Comparison of ENCODE assay signal across 15 cellular contexts in the genomic region with DNA sequence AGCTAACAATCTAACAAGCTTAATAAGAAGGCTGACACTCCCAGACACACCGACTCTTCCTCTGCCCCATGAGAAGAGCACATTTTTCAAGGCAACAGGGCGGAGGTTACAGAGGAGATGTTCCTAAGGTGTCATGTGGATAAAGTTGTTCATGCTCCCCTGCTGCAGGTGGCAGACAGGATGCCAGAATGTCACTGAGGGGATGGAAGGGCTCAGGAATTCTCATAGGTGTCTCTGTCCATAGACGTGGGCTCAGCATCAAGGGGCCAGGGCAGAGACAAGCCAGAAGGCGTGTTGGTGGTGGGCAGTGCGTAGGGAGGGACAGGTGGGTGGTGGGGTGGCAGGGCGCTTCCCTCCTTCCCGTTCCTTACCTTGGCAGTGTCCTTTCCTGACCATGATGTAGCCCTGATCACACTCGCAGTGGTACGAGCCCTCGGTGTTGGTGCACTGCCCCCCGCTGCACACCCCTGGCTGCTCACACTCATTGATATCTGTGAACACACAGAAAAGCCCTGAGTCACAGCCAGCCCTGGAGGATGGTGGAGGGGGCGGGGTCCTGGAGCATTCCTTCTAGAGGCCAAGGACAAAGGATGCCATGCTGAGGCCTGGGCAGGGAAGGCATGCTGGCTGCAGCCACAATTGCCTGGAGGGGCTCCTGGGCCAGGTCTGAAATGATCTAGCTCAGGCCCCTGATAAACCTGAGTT. TPM values are rescaled to one million over a fixed set of nuclear protein-coding genes. Genes with fewer than 3 reads are reported as not detected.
A peak's percentile ranks its signal among the peaks of the same experiment; 100 is the strongest.
DNase-seq lines count a peak whose midpoint lies in the region; ATAC-seq and TF ChIP-seq lines count a peak whose summit lies in the region.
"Had no signal": no experiment of that assay in that cellular context is flagged by ENCODE, and none has a peak within 500 bp of the region (broad histone marks: within the 10 kb centered on the region; RNA-seq: fewer than 3 reads in every experiment).

No MANE protein-coding gene starts in this region.

- TF ChIP-seq CTCF in breast epithelium (IDR thresholded peaks at IDR 0.05) (no peak), MCF 10A (IDR thresholded peaks at IDR 0.05; ENCODE audit: unreplicated experiment) (no peak), ascending aorta (IDR thresholded peaks at IDR 0.05) (no peak)

- H3K9me3 ChIP-seq in breast epithelium (no peaks in the 10 kb centered on the region), ascending aorta (no peaks in the 10 kb centered on the region), aorta (ENCODE audit: control insufficient read depth, low read length) (no peaks in the 10 kb centered on the region)
- H3K9me3 ChIP-seq: tibial artery had no signal

- no peak overlapping the region for H3K27ac Mint-ChIP-seq in MCF 10A (ENCODE audit: low read depth, unreplicated experiment)
- no peak overlapping the region for H3K27ac Mint-ChIP-seq in activated CD4-positive, alpha-beta T cell treated with anti-CD3 and anti-CD28 coated beads for 36 hours
- H3K27ac Mint-ChIP-seq: natural killer cell had no signal

- H3K4me3 ChIP-seq in breast epithelium (no peak overlapping the region), ascending aorta (no peak overlapping the region), aorta (ENCODE audit: low read length in 2 of 2) (no peak overlapping the region)
- H3K4me3 ChIP-seq: smooth muscle cell, tibial artery had no signal

- POLR2A ChIA-PET in MCF 10A (lab: Yijun Ruan, JAX), result no interaction called here
- POLR2A ChIA-PET in activated CD4-positive, alpha-beta T cell treated with anti-CD3 and anti-CD28 coated beads for 36 hours (lab: Charles Lee), result no interaction called here

- H3K4me1 ChIP-seq in breast epithelium (peaks cover 5 to 8% of the 10 kb centered on the region in 2 donors), ascending aorta (peaks cover 5 to 26% of the 10 kb centered on the region in 2 donors), aorta (ENCODE audit: control insufficient read depth in 1 of 2, insufficient read depth in 2 of 2, low read length in 2 of 2) (peaks cover 0 to 5% of the 10 kb centered on the region in 2 donors)

- CTCF ChIA-PET in MCF 10A (lab: Yijun Ruan, JAX), result interaction anchor here (0.6 kb wide), 1 partner anchor 213 kb away, joined by 5 read pairs; no protein-coding TSS in a partner anchor
- CTCF ChIA-PET in activated CD4-positive, alpha-beta T cell treated with anti-CD3 and anti-CD28 coated beads for 36 hours (lab: Charles Lee), result no interaction called here

- H3K27me3 Mint-ChIP-seq in MCF 10A (ENCODE audit: insufficient read depth, unreplicated experiment), result no peaks in the 10 kb centered on the region
- peaks cover 8% of the 10 kb centered on the region for H3K27me3 Mint-ChIP-seq in activated CD4-positive, alpha-beta T cell treated with anti-CD3 and anti-CD28 coated beads for 36 hours

- intact Hi-C loops in breast epithelium (cut with DNase I; ENCODE audit: low total_unique reads), result no loop called here
- intact Hi-C loops in MCF 10A (cut with micrococcal nuclease), result no loop called here
- intact Hi-C loops in ascending aorta (cut with DNase I), result no loop called here
- intact Hi-C loops in aorta (cut with DNase I), result no loop called here
- intact Hi-C loops in activated CD4-positive, alpha-beta T cell treated with anti-CD3 and anti-CD28 coated beads for 36 hours (cut with DNase I, micrococcal nuclease), result no loop called here

- no peak overlapping the region for H3K4me3 Mint-ChIP-seq in MCF 10A (ENCODE audit: unreplicated experiment)
- no peak overlapping the region for H3K4me3 Mint-ChIP-seq in activated CD4-positive, alpha-beta T cell treated with anti-CD3 and anti-CD28 coated beads for 36 hours
- H3K4me3 Mint-ChIP-seq: natural killer cell had no signal

- no peaks in the 10 kb centered on the region for H3K36me3 ChIP-seq in breast epithelium
- peaks cover 46 to 60% of the 10 kb centered on the region in 2 donors for H3K36me3 ChIP-seq in ascending aorta
- H3K36me3 ChIP-seq in aorta (ENCODE audit: control insufficient read depth in 1 of 2, insufficient read depth in 2 of 2, low read length in 1 of 2), result peaks cover 0 to 2% of the 10 kb centered on the region in 2 donors

- H3K9me3 Mint-ChIP-seq in MCF 10A (ENCODE audit: unreplicated experiment), result no peaks in the 10 kb centered on the region
- no peaks in the 10 kb centered on the region for H3K9me3 Mint-ChIP-seq in activated CD4-positive, alpha-beta T cell treated with anti-CD3 and anti-CD28 coated beads for 36 hours (ENCODE audit: low read depth)
- H3K9me3 Mint-ChIP-seq: natural killer cell had no signal

- ATAC-seq in aorta (ENCODE audit: low FRiP score), result no peak
- ATAC-seq in activated CD4-positive, alpha-beta T cell treated with anti-CD3 and anti-CD28 coated beads for 36 hours, result no peak
- ATAC-seq: natural killer cell had no signal

- H3K27ac ChIP-seq in breast epithelium (peak overlapping the region; percentile 92 to 94), ascending aorta (peak overlapping the region; percentile 78 to 82), aorta (ENCODE audit: low read depth in 1 of 2, low read length in 2 of 2) (peak overlapping the region in 1 of 2 donors; percentile 25)
- H3K27ac ChIP-seq: tibial artery had no signal

- H3K27me3 ChIP-seq in breast epithelium (no peaks in the 10 kb centered on the region), ascending aorta (no peaks in the 10 kb centered on the region), aorta (ENCODE audit: control insufficient read depth in 1 of 2, insufficient read depth in 2 of 2, low read length in 1 of 2) (no peaks in the 10 kb centered on the region)
- H3K27me3 ChIP-seq: tibial artery had no signal

- TF ChIP-seq POLR2A in breast epithelium (IDR thresholded peaks at IDR 0.05), result no peak

- 67 to 78% methylated on average over 12 of the region's 12 CpGs for WGBS in aorta, 2 donors

- peak in 1 of 2 donors; percentile 79 for DNase-seq in breast epithelium (ENCODE audit: low spot score in 2 of 2)
- DNase-seq in MCF 10A (ENCODE audit: unreplicated experiment), result no peak
- no peak for DNase-seq in ascending aorta (ENCODE audit: low spot score in 2 of 2)
- peak; percentile 86 for DNase-seq in islet precursor cell
- DNase-seq in aorta, result peak; percentile 70 to 76
- no peak for DNase-seq in activated CD4-positive, alpha-beta T cell treated with anti-CD3 and anti-CD28 coated beads for 36 hours
- no peak for DNase-seq in activated CD4-positive, alpha-beta T cell treated with anti-CD3 and anti-CD28 coated beads, Interleukin-2, amount 50 U/mL, for 48 hours
- DNase-seq in T-helper 2 cell, result no peak
- DNase-seq: activated CD4-positive, alpha-beta T cell treated with anti-CD3 and anti-CD28 coated beads, Interleukin-2, amount 50 U/mL, for 4 hours; activated gamma-delta T cell; kidney glomerular epithelial cell; natural killer cell; T-helper 1 cell had no signal

- H3K36me3 Mint-ChIP-seq in MCF 10A (ENCODE audit: insufficient read depth, unreplicated experiment), result peaks cover 12% of the 10 kb centered on the region
- H3K36me3 Mint-ChIP-seq in activated CD4-positive, alpha-beta T cell treated with anti-CD3 and anti-CD28 coated beads for 36 hours (ENCODE audit: low read depth), result no peaks in the 10 kb centered on the region
- H3K36me3 Mint-ChIP-seq: natural killer cell had no signal

- BruUV-seq in MCF 10A (replicated peaks; lab: Mats Ljungman, UMichigan), result no TSS peak

- peaks cover under 1% of the 10 kb centered on the region for H3K4me1 Mint-ChIP-seq in MCF 10A (ENCODE audit: insufficient read depth, unreplicated experiment)
- H3K4me1 Mint-ChIP-seq in activated CD4-positive, alpha-beta T cell treated with anti-CD3 and anti-CD28 coated beads for 36 hours, result peaks cover 7% of the 10 kb centered on the region

RNA-seq across cellular contexts. Expression of a gene that starts 23.0 kb away (rescaled TPM):
- total RNA-seq in breast epithelium (10 to 100 TPM; 17.3 to 31.8 (median 21.3) TPM), MCF 10A (2022) (13.9 and 21.1 TPM in 2 replicates), ascending aorta (10.0 TPM), aorta (10 to 100 TPM; 12.9 to 15.9 TPM)
- polyA plus RNA-seq in aorta, result 10 to 100 TPM; 14.5 TPM
- 10 to 100 TPM; 29.5 to 35.9 TPM for total RNA-seq in activated CD4-positive, alpha-beta T cell treated with anti-CD3 and anti-CD28 coated beads for 36 hours

RNA-seq across cellular contexts. Expression of a gene that starts 23.5 kb away (rescaled TPM):
- total RNA-seq in breast epithelium (100 to 1,000 TPM; 277 to 663 (median 594) TPM), MCF 10A (2022) (105 and 128 TPM in 2 replicates), ascending aorta (324 TPM), aorta (100 to 1,000 TPM; 204 to 277 TPM)
- 100 to 1,000 TPM; 245 to 389 TPM for polyA plus RNA-seq in aorta
- 10 to 100 TPM; 27.3 to 56.9 TPM for total RNA-seq in activated CD4-positive, alpha-beta T cell treated with anti-CD3 and anti-CD28 coated beads for 36 hours

Comparison
In these comparisons a context has a peak if more than half of its experiments do, and no peak if none do; other contexts are left out.
1. DNase-seq: peak in islet precursor cell (single experiment) and aorta (2 of 2); none in MCF 10A (single experiment), ascending aorta (0 of 2), activated CD4-positive, alpha-beta T cell treated with anti-CD3 and anti-CD28 coated beads for 36 hours (single experiment), activated CD4-positive, alpha-beta T cell treated with anti-CD3 and anti-CD28 coated beads, Interleukin-2, amount 50 U/mL, for 48 hours (0 of 2) and T-helper 2 cell (0 of 5).